In the genomic region with DNA sequence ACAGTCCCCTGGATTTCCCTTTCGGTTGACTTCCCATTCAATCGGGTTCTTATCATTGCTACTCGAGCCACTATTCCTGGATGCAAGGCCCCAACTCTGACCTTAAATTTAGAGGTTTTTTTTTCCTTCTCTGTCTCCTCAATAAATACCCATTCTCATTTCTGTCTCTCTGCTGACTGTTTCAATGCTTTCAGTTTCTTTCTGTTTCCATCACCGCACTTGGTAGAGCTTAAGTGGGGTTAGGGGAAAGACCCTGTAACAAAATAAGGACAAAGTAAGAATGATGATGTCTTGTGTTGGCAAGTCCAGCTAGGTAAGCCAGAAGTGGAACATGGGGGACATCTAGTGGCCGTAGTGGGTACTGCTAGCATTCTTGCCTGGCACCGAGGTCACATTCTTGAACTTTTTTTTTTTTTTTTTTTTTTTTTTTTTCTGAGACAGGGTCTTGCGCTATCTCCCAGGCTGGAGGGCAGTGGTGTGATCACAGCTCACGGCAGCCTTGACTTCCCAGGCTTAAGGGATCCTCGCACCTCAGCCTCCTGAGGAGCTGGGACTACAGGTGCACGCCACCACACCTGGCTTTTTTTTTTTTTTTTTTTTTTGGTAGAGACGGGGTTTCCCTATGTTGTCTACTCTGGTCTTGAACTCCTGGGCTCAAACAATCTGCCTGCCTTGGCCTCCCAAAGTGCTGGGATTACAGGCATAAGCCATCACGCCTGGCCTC, we compare ENCODE assay signal across 2 cellular contexts.
TF ChIP-seq lines count a peak whose summit lies in the region.

No MANE protein-coding gene starts in this region.

TF ChIP-seq in GM12891, 5 proteins besides CTCF, POLR2A, EP300 and RAD21:
- no peak for TF ChIP-seq TAF1 (IDR thresholded peaks at IDR 0.05; ENCODE audit: low read depth, low read length)
- TF ChIP-seq POU2F2 (IDR thresholded peaks at IDR 0.05; ENCODE audit: low read depth, low read length), result peak; percentile 70
- TF ChIP-seq PAX5 (IDR thresholded peaks at IDR 0.05; ENCODE audit: insufficient read depth, low read length, severe bottlenecking), result no peak
- no peak for TF ChIP-seq POLR2AphosphoS5 (IDR thresholded peaks at IDR 0.05; ENCODE audit: low read depth, low read length)
- TF ChIP-seq SPI1 (IDR thresholded peaks at IDR 0.05; ENCODE audit: low read depth, low read length), result no peak

TF ChIP-seq in GM12878, 131 proteins besides CTCF, POLR2A, EP300 and RAD21 (continues in another document):
- TF ChIP-seq MYB (IDR thresholded peaks at IDR 0.05; ENCODE audit: borderline replicate concordance, low read depth, low read length), result no peak
- no peak for TF ChIP-seq HCFC1 (IDR thresholded peaks at IDR 0.05; ENCODE audit: low read length)
- TF ChIP-seq ZNF24 (IDR thresholded peaks at IDR 0.05), result peak; percentile 65; the same call in 1 of the 2 replicates
- peak; percentile 67 for TF ChIP-seq NR2F1 (conservative IDR thresholded peaks at IDR 0.05)
- TF ChIP-seq SMARCA5 (IDR thresholded peaks at IDR 0.05), result no peak; the same call in 1 of the 2 replicates
- TF ChIP-seq TCF12 (IDR thresholded peaks at IDR 0.05; ENCODE audit: low read depth, low read length), result no peak
- no peak for TF ChIP-seq TCF7 (IDR thresholded peaks at IDR 0.05; ENCODE audit: borderline replicate concordance)
- TF ChIP-seq CREM (IDR thresholded peaks at IDR 0.05; ENCODE audit: low read depth), result 0 out of 2 replicates have a peak, but pooled peaks have one; percentile 10
- peak; percentile 31 to 51; a peak in 1 of 4 replicates for TF ChIP-seq BHLHE40 (IDR thresholded peaks at IDR 0.05; ENCODE audit: borderline replicate concordance in 1 of 2, low read depth in 2 of 2, low read length in 1 of 2)
- no peak for TF ChIP-seq PAX8 (IDR thresholded peaks at IDR 0.05)
- TF ChIP-seq RUNX3 (IDR thresholded peaks at IDR 0.05; ENCODE audit: low read length), result peak; percentile 67; the same call in 1 of the 2 replicates
- TF ChIP-seq JUNB (IDR thresholded peaks at IDR 0.05), result peak; percentile 60
- TF ChIP-seq, protein P1, sequence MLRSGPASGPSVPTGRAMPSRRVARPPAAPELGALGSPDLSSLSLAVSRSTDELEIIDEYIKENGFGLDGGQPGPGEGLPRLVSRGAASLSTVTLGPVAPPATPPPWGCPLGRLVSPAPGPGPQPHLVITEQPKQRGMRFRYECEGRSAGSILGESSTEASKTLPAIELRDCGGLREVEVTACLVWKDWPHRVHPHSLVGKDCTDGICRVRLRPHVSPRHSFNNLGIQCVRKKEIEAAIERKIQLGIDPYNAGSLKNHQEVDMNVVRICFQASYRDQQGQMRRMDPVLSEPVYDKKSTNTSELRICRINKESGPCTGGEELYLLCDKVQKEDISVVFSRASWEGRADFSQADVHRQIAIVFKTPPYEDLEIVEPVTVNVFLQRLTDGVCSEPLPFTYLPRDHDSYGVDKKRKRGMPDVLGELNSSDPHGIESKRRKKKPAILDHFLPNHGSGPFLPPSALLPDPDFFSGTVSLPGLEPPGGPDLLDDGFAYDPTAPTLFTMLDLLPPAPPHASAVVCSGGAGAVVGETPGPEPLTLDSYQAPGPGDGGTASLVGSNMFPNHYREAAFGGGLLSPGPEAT (IDR thresholded peaks at IDR 0.05; ENCODE audit: low read depth), result peak; percentile 56; the same call in 1 of the 2 replicates
- TF ChIP-seq, protein P2, sequence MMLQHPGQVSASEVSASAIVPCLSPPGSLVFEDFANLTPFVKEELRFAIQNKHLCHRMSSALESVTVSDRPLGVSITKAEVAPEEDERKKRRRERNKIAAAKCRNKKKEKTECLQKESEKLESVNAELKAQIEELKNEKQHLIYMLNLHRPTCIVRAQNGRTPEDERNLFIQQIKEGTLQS (IDR thresholded peaks at IDR 0.05; ENCODE audit: borderline replicate concordance, extremely low read depth, low read depth, low read length), result no peak
- no peak for TF ChIP-seq NFYA (IDR thresholded peaks at IDR 0.05; ENCODE audit: borderline replicate concordance, low read depth, low read length)
- no peak for TF ChIP-seq ETV6 (conservative IDR thresholded peaks at IDR 0.05 in 1 of 2, IDR thresholded peaks at IDR 0.05 in 1 of 2; ENCODE audit: borderline replicate concordance in 1 of 2, low read depth in 1 of 2)
- TF ChIP-seq, protein P3, sequence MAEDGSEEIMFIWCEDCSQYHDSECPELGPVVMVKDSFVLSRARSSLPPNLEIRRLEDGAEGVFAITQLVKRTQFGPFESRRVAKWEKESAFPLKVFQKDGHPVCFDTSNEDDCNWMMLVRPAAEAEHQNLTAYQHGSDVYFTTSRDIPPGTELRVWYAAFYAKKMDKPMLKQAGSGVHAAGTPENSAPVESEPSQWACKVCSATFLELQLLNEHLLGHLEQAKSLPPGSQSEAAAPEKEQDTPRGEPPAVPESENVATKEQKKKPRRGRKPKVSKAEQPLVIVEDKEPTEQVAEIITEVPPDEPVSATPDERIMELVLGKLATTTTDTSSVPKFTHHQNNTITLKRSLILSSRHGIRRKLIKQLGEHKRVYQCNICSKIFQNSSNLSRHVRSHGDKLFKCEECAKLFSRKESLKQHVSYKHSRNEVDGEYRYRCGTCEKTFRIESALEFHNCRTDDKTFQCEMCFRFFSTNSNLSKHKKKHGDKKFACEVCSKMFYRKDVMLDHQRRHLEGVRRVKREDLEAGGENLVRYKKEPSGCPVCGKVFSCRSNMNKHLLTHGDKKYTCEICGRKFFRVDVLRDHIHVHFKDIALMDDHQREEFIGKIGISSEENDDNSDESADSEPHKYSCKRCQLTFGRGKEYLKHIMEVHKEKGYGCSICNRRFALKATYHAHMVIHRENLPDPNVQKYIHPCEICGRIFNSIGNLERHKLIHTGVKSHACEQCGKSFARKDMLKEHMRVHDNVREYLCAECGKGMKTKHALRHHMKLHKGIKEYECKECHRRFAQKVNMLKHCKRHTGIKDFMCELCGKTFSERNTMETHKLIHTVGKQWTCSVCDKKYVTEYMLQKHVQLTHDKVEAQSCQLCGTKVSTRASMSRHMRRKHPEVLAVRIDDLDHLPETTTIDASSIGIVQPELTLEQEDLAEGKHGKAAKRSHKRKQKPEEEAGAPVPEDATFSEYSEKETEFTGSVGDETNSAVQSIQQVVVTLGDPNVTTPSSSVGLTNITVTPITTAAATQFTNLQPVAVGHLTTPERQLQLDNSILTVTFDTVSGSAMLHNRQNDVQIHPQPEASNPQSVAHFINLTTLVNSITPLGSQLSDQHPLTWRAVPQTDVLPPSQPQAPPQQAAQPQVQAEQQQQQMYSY (CRISPR knock-in tag; IDR thresholded peaks at IDR 0.05), result no peak
- peak; percentile 51; the same call in 1 of the 2 replicates for TF ChIP-seq FOXM1 (IDR thresholded peaks at IDR 0.05; ENCODE audit: low read depth, low read length)
- TF ChIP-seq, protein P4, sequence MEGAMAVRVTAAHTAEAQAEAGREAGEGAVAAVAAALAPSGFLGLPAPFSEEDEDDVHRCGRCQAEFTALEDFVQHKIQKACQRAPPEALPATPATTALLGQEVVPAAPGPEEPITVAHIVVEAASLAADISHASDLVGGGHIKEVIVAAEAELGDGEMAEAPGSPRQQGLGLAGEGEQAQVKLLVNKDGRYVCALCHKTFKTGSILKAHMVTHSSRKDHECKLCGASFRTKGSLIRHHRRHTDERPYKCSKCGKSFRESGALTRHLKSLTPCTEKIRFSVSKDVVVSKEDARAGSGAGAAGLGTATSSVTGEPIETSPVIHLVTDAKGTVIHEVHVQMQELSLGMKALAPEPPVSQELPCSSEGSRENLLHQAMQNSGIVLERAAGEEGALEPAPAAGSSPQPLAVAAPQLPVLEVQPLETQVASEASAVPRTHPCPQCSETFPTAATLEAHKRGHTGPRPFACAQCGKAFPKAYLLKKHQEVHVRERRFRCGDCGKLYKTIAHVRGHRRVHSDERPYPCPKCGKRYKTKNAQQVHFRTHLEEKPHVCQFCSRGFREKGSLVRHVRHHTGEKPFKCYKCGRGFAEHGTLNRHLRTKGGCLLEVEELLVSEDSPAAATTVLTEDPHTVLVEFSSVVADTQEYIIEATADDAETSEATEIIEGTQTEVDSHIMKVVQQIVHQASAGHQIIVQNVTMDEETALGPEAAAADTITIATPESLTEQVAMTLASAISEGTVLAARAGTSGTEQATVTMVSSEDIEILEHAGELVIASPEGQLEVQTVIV (IDR thresholded peaks at IDR 0.05; ENCODE audit: borderline replicate concordance, partially characterized antibody), result no peak
- TF ChIP-seq MEF2A (IDR thresholded peaks at IDR 0.05; ENCODE audit: insufficient read depth, low read depth, low read length), result peak; percentile 71; the same call in 1 of the 2 replicates
- TF ChIP-seq, protein P5, sequence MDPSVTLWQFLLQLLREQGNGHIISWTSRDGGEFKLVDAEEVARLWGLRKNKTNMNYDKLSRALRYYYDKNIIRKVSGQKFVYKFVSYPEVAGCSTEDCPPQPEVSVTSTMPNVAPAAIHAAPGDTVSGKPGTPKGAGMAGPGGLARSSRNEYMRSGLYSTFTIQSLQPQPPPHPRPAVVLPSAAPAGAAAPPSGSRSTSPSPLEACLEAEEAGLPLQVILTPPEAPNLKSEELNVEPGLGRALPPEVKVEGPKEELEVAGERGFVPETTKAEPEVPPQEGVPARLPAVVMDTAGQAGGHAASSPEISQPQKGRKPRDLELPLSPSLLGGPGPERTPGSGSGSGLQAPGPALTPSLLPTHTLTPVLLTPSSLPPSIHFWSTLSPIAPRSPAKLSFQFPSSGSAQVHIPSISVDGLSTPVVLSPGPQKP (IDR thresholded peaks at IDR 0.05; ENCODE audit: low read depth, low read length), result no peak
- TF ChIP-seq ZNF622 (IDR thresholded peaks at IDR 0.05), result no peak
- TF ChIP-seq EED (IDR thresholded peaks at IDR 0.05; ENCODE audit: low read depth), result no peak
- TF ChIP-seq, protein P6, sequence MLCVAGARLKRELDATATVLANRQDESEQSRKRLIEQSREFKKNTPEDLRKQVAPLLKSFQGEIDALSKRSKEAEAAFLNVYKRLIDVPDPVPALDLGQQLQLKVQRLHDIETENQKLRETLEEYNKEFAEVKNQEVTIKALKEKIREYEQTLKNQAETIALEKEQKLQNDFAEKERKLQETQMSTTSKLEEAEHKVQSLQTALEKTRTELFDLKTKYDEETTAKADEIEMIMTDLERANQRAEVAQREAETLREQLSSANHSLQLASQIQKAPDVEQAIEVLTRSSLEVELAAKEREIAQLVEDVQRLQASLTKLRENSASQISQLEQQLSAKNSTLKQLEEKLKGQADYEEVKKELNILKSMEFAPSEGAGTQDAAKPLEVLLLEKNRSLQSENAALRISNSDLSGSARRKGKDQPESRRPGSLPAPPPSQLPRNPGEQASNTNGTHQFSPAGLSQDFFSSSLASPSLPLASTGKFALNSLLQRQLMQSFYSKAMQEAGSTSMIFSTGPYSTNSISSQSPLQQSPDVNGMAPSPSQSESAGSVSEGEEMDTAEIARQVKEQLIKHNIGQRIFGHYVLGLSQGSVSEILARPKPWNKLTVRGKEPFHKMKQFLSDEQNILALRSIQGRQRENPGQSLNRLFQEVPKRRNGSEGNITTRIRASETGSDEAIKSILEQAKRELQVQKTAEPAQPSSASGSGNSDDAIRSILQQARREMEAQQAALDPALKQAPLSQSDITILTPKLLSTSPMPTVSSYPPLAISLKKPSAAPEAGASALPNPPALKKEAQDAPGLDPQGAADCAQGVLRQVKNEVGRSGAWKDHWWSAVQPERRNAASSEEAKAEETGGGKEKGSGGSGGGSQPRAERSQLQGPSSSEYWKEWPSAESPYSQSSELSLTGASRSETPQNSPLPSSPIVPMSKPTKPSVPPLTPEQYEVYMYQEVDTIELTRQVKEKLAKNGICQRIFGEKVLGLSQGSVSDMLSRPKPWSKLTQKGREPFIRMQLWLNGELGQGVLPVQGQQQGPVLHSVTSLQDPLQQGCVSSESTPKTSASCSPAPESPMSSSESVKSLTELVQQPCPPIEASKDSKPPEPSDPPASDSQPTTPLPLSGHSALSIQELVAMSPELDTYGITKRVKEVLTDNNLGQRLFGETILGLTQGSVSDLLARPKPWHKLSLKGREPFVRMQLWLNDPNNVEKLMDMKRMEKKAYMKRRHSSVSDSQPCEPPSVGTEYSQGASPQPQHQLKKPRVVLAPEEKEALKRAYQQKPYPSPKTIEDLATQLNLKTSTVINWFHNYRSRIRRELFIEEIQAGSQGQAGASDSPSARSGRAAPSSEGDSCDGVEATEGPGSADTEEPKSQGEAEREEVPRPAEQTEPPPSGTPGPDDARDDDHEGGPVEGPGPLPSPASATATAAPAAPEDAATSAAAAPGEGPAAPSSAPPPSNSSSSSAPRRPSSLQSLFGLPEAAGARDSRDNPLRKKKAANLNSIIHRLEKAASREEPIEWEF (IDR thresholded peaks at IDR 0.05; ENCODE audit: insufficient replicate concordance, low read depth, low read length), result peak; percentile 38
- TF ChIP-seq BCL11A (IDR thresholded peaks at IDR 0.05; ENCODE audit: low read depth, low read length), result no peak
- TF ChIP-seq, protein P7, sequence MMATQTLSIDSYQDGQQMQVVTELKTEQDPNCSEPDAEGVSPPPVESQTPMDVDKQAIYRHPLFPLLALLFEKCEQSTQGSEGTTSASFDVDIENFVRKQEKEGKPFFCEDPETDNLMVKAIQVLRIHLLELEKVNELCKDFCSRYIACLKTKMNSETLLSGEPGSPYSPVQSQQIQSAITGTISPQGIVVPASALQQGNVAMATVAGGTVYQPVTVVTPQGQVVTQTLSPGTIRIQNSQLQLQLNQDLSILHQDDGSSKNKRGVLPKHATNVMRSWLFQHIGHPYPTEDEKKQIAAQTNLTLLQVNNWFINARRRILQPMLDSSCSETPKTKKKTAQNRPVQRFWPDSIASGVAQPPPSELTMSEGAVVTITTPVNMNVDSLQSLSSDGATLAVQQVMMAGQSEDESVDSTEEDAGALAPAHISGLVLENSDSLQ (IDR thresholded peaks at IDR 0.05), result 0 out of 2 replicates have a peak, but pooled peaks have one; percentile 26
- TF ChIP-seq, protein P8, sequence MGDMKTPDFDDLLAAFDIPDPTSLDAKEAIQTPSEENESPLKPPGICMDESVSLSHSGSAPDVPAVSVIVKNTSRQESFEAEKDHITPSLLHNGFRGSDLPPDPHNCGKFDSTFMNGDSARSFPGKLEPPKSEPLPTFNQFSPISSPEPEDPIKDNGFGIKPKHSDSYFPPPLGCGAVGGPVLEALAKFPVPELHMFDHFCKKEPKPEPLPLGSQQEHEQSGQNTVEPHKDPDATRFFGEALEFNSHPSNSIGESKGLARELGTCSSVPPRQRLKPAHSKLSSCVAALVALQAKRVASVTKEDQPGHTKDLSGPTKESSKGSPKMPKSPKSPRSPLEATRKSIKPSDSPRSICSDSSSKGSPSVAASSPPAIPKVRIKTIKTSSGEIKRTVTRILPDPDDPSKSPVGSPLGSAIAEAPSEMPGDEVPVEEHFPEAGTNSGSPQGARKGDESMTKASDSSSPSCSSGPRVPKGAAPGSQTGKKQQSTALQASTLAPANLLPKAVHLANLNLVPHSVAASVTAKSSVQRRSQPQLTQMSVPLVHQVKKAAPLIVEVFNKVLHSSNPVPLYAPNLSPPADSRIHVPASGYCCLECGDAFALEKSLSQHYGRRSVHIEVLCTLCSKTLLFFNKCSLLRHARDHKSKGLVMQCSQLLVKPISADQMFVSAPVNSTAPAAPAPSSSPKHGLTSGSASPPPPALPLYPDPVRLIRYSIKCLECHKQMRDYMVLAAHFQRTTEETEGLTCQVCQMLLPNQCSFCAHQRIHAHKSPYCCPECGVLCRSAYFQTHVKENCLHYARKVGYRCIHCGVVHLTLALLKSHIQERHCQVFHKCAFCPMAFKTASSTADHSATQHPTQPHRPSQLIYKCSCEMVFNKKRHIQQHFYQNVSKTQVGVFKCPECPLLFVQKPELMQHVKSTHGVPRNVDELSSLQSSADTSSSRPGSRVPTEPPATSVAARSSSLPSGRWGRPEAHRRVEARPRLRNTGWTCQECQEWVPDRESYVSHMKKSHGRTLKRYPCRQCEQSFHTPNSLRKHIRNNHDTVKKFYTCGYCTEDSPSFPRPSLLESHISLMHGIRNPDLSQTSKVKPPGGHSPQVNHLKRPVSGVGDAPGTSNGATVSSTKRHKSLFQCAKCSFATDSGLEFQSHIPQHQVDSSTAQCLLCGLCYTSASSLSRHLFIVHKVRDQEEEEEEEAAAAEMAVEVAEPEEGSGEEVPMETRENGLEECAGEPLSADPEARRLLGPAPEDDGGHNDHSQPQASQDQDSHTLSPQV (IDR thresholded peaks at IDR 0.05), result no peak
